In genomic region chr4:186009976-186010375, GRCh38 we compare ENCODE assay signal across 9 cellular contexts.
"Had no signal": no experiment of that assay in that cellular context is flagged by ENCODE, and none has a peak within 500 bp of the region (broad histone marks: within the 10 kb centered on the region; RNA-seq: fewer than 3 reads in every experiment).

No MANE protein-coding gene starts in this region.

- H3K36me3 ChIP-seq: HAP-1 had no signal

- H3K4me2 ChIP-seq: GM23338 had no signal

- H2AFZ ChIP-seq: GM23248, GM23338 had no signal

- H3K27ac ChIP-seq: GM23248 had no signal

- H3K9me3 Mint-ChIP-seq: GM23338, H9, HFFc6 had no signal

- H3K4me3 Mint-ChIP-seq: GM23338, H9, HFFc6 had no signal

- FAIRE-seq: H54 had no signal

- H3K4me3 ChIP-seq: GM23248, GM23338, HAP-1 had no signal

- H3K9me3 ChIP-seq: HAP-1 had no signal

- DNase-seq: GM23248, GOT3, H7, H9, HCEC 1CT, HFFc6 had no signal

- H3K9ac ChIP-seq: GM23248 had no signal

- H3K27ac Mint-ChIP-seq: GM23338, H9, HFFc6 had no signal
